In the genomic region with DNA sequence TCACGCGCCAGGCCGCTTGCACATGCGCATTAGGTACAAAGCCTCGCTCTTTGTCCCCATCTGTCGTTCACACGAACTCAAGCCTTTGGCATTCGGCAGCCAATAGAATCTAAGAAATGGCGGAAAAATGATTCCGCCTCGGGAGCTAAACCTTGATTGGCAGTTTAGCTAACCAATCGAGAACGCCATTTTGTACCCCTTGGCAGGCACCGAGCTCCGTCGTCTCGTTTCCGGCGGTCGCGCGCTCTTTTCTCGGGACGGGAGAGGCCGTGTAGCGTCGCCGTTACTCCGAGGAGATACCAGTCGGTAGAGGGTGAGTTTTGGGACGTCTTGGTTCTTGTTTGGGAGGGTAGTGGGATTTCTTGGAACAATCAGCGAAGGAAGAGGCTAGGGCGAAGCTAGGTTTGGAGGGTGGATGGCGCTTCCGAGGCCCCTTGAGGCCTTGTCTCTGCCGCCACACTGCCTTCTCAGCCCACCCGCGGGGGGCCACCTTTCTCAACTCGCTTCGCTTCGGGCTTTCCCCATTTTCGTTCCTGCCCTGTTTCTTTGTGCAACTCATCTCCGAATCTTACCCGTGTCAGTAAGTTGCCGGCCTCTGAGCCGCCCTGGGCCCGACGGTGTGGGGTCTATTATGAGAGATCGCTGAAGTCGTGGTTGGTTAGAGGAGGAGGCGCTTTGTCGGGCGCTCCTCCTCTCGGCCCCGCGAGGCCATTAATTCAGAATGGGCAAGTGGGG, we compare ENCODE assay signal across 1 cellular context.
TF ChIP-seq lines count a peak whose summit lies in the region.

A gene with protein sequence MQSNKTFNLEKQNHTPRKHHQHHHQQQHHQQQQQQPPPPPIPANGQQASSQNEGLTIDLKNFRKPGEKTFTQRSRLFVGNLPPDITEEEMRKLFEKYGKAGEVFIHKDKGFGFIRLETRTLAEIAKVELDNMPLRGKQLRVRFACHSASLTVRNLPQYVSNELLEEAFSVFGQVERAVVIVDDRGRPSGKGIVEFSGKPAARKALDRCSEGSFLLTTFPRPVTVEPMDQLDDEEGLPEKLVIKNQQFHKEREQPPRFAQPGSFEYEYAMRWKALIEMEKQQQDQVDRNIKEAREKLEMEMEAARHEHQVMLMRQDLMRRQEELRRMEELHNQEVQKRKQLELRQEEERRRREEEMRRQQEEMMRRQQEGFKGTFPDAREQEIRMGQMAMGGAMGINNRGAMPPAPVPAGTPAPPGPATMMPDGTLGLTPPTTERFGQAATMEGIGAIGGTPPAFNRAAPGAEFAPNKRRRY (plus strand): TSS at position 227 of the 735 bp plus-strand sequence. CDS start 7,003 bp downstream, outside the sequence.

TF ChIP-seq in HEK293, 187 proteins besides CTCF, POLR2A, EP300 and RAD21 (continued from another document):
- TF ChIP-seq, protein P1, sequence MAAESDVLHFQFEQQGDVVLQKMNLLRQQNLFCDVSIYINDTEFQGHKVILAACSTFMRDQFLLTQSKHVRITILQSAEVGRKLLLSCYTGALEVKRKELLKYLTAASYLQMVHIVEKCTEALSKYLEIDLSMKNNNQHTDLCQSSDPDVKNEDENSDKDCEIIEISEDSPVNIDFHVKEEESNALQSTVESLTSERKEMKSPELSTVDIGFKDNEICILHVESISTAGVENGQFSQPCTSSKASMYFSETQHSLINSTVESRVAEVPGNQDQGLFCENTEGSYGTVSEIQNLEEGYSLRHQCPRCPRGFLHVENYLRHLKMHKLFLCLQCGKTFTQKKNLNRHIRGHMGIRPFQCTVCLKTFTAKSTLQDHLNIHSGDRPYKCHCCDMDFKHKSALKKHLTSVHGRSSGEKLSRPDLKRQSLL (tag by site-specific recombination; IDR thresholded peaks at IDR 0.05): peak; percentile 86
- TF ChIP-seq KLF9 (tag by site-specific recombination; IDR thresholded peaks at IDR 0.05; ENCODE audit: low read depth): no peak
- no peak for TF ChIP-seq BCL11A (tag by site-specific recombination; IDR thresholded peaks at IDR 0.05; ENCODE audit: low read depth)
- TF ChIP-seq ZNF423 (tag by site-specific recombination; IDR thresholded peaks at IDR 0.05): no peak
- peak; percentile 83 for TF ChIP-seq PRDM1 (tag by site-specific recombination; IDR thresholded peaks at IDR 0.05)
- peak; percentile 65 for TF ChIP-seq ZNF335 (tag by site-specific recombination; conservative IDR thresholded peaks at IDR 0.05)
- TF ChIP-seq HOXD13 (CRISPR knock-in tag; IDR thresholded peaks at IDR 0.05; ENCODE audit: borderline replicate concordance): peak; percentile 78
- no peak for TF ChIP-seq SALL2 (tag by site-specific recombination; IDR thresholded peaks at IDR 0.05; ENCODE audit: borderline replicate concordance)
- no peak for TF ChIP-seq ZNF266 (tag by site-specific recombination; IDR thresholded peaks at IDR 0.05; ENCODE audit: low read depth)
- TF ChIP-seq ZNF2 (tag by site-specific recombination; IDR thresholded peaks at IDR 0.05): peak; percentile 46; the same call in 1 of the 2 replicates
- TF ChIP-seq ZNF629 (tag by site-specific recombination; IDR thresholded peaks at IDR 0.05): peak; percentile 20; the same call in 1 of the 2 replicates
- peak; percentile 35; the same call in 1 of the 2 replicates for TF ChIP-seq ZSCAN23 (tag by site-specific recombination; IDR thresholded peaks at IDR 0.05)
- TF ChIP-seq GLIS2 (tag by site-specific recombination; IDR thresholded peaks at IDR 0.05): peak; percentile 83
- TF ChIP-seq, protein P2, sequence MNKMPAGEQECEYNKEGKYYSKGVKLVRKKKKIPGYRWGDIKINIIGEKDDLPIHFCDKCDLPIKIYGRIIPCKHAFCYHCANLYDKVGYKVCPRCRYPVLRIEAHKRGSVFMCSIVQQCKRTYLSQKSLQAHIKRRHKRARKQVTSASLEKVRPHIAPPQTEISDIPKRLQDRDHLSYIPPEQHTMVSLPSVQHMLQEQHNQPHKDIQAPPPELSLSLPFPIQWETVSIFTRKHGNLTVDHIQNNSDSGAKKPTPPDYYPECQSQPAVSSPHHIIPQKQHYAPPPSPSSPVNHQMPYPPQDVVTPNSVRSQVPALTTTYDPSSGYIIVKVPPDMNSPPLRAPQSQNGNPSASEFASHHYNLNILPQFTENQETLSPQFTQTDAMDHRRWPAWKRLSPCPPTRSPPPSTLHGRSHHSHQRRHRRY (tag by site-specific recombination; IDR thresholded peaks at IDR 0.05): no peak
- no peak for TF ChIP-seq ZNF416 (tag by site-specific recombination; IDR thresholded peaks at IDR 0.05)
- TF ChIP-seq ZNF292 (tag by site-specific recombination; IDR thresholded peaks at IDR 0.05; ENCODE audit: borderline replicate concordance, low read depth): no peak
- TF ChIP-seq ZNF404 (tag by site-specific recombination; IDR thresholded peaks at IDR 0.05): no peak
- TF ChIP-seq, protein P3, sequence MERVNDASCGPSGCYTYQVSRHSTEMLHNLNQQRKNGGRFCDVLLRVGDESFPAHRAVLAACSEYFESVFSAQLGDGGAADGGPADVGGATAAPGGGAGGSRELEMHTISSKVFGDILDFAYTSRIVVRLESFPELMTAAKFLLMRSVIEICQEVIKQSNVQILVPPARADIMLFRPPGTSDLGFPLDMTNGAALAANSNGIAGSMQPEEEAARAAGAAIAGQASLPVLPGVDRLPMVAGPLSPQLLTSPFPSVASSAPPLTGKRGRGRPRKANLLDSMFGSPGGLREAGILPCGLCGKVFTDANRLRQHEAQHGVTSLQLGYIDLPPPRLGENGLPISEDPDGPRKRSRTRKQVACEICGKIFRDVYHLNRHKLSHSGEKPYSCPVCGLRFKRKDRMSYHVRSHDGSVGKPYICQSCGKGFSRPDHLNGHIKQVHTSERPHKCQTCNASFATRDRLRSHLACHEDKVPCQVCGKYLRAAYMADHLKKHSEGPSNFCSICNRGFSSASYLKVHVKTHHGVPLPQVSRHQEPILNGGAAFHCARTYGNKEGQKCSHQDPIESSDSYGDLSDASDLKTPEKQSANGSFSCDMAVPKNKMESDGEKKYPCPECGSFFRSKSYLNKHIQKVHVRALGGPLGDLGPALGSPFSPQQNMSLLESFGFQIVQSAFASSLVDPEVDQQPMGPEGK (tag by site-specific recombination; IDR thresholded peaks at IDR 0.05): peak; percentile 8
- TF ChIP-seq, protein P4, sequence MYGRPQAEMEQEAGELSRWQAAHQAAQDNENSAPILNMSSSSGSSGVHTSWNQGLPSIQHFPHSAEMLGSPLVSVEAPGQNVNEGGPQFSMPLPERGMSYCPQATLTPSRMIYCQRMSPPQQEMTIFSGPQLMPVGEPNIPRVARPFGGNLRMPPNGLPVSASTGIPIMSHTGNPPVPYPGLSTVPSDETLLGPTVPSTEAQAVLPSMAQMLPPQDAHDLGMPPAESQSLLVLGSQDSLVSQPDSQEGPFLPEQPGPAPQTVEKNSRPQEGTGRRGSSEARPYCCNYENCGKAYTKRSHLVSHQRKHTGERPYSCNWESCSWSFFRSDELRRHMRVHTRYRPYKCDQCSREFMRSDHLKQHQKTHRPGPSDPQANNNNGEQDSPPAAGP (tag by site-specific recombination; IDR thresholded peaks at IDR 0.05): 0 out of 2 replicates have a peak, but pooled peaks have one; percentile 19
- no peak for TF ChIP-seq ZFP69B (tag by site-specific recombination; IDR thresholded peaks at IDR 0.05)
- peak; percentile 28 for TF ChIP-seq GLIS1 (tag by site-specific recombination; IDR thresholded peaks at IDR 0.05)
- TF ChIP-seq ZNF776 (tag by site-specific recombination; IDR thresholded peaks at IDR 0.05; ENCODE audit: borderline replicate concordance): no peak
- no peak for TF ChIP-seq ZFP41 (tag by site-specific recombination; IDR thresholded peaks at IDR 0.05; ENCODE audit: borderline replicate concordance)
- TF ChIP-seq SP3 (tag by site-specific recombination; IDR thresholded peaks at IDR 0.05): peak; percentile 58
- TF ChIP-seq ZNF366 (tag by site-specific recombination; conservative IDR thresholded peaks at IDR 0.05): peak; percentile 87
- TF ChIP-seq ZNF391 (tag by site-specific recombination; IDR thresholded peaks at IDR 0.05; ENCODE audit: borderline replicate concordance, low read depth): 0 out of 2 replicates have a peak, but pooled peaks have one; percentile 55
- peak; percentile 55; the same call in 1 of the 2 replicates for TF ChIP-seq ZFP37 (tag by site-specific recombination; IDR thresholded peaks at IDR 0.05)
- TF ChIP-seq, protein P5, sequence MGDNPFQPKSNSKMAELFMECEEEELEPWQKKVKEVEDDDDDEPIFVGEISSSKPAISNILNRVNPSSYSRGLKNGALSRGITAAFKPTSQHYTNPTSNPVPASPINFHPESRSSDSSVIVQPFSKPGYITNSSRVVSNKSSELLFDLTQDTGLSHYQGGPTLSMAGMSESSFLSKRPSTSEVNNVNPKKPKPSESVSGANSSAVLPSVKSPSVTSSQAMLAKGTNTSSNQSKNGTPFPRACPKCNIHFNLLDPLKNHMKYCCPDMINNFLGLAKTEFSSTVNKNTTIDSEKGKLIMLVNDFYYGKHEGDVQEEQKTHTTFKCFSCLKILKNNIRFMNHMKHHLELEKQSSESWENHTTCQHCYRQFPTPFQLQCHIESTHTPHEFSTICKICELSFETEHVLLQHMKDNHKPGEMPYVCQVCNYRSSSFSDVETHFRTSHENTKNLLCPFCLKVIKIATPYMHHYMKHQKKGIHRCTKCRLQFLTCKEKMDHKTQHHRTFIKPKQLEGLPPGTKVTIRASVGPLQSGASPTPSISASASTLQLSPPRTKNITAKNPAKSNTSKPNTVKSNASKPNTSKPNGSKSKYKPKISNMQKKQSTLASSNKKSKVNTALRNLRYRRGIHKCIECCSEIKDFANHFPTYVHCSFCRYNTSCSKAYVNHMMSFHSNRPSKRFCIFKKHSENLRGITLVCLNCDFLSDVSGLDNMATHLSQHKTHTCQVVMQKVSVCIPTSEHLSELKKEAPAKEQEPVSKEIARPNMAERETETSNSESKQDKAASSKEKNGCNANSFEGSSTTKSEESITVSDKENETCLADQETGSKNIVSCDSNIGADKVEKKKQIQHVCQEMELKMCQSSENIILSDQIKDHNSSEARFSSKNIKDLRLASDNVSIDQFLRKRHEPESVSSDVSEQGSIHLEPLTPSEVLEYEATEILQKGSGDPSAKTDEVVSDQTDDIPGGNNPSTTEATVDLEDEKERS (tag by site-specific recombination; IDR thresholded peaks at IDR 0.05): 0 out of 2 replicates have a peak, but pooled peaks have one; percentile 27
- TF ChIP-seq ZXDB (tag by site-specific recombination; IDR thresholded peaks at IDR 0.05): peak; percentile 87
- TF ChIP-seq ZBTB48 (tag by site-specific recombination; IDR thresholded peaks at IDR 0.05): 0 out of 2 replicates have a peak, but pooled peaks have one; percentile 48
- TF ChIP-seq, protein P6, sequence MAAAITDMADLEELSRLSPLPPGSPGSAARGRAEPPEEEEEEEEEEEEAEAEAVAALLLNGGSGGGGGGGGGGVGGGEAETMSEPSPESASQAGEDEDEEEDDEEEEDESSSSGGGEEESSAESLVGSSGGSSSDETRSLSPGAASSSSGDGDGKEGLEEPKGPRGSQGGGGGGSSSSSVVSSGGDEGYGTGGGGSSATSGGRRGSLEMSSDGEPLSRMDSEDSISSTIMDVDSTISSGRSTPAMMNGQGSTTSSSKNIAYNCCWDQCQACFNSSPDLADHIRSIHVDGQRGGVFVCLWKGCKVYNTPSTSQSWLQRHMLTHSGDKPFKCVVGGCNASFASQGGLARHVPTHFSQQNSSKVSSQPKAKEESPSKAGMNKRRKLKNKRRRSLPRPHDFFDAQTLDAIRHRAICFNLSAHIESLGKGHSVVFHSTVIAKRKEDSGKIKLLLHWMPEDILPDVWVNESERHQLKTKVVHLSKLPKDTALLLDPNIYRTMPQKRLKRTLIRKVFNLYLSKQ (tag by site-specific recombination; IDR thresholded peaks at IDR 0.05; ENCODE audit: borderline replicate concordance): no peak
- no peak for TF ChIP-seq GLI2 (tag by site-specific recombination; IDR thresholded peaks at IDR 0.05; ENCODE audit: borderline replicate concordance, low read depth)
- no peak for TF ChIP-seq ZNF175 (tag by site-specific recombination; IDR thresholded peaks at IDR 0.05)
- 0 out of 2 replicates have a peak, but pooled peaks have one; percentile 19 for TF ChIP-seq ZBTB17 (tag by site-specific recombination; IDR thresholded peaks at IDR 0.05)
- peak; percentile 69; the same call in 1 of the 2 replicates for TF ChIP-seq ZEB2 (tag by site-specific recombination; IDR thresholded peaks at IDR 0.05)
- TF ChIP-seq ZBTB7A (tag by site-specific recombination; IDR thresholded peaks at IDR 0.05; ENCODE audit: low read depth): no peak
- TF ChIP-seq ZNF530 (tag by site-specific recombination; IDR thresholded peaks at IDR 0.05; ENCODE audit: low read depth): no peak
- TF ChIP-seq, protein P7, sequence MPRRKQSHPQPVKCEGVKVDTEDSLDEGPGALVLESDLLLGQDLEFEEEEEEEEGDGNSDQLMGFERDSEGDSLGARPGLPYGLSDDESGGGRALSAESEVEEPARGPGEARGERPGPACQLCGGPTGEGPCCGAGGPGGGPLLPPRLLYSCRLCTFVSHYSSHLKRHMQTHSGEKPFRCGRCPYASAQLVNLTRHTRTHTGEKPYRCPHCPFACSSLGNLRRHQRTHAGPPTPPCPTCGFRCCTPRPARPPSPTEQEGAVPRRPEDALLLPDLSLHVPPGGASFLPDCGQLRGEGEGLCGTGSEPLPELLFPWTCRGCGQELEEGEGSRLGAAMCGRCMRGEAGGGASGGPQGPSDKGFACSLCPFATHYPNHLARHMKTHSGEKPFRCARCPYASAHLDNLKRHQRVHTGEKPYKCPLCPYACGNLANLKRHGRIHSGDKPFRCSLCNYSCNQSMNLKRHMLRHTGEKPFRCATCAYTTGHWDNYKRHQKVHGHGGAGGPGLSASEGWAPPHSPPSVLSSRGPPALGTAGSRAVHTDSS (tag by site-specific recombination; IDR thresholded peaks at IDR 0.05): no peak
- TF ChIP-seq ZNF114 (tag by site-specific recombination; IDR thresholded peaks at IDR 0.05): no peak
- TF ChIP-seq ZNF561 (tag by site-specific recombination; IDR thresholded peaks at IDR 0.05; ENCODE audit: borderline replicate concordance): 0 out of 2 replicates have a peak, but pooled peaks have one; percentile 45
- TF ChIP-seq KLF16 (tag by site-specific recombination; IDR thresholded peaks at IDR 0.05): peak; percentile 38; the same call in 1 of the 2 replicates
- TF ChIP-seq ZNF169 (tag by site-specific recombination; IDR thresholded peaks at IDR 0.05): no peak
- TF ChIP-seq, protein P8, sequence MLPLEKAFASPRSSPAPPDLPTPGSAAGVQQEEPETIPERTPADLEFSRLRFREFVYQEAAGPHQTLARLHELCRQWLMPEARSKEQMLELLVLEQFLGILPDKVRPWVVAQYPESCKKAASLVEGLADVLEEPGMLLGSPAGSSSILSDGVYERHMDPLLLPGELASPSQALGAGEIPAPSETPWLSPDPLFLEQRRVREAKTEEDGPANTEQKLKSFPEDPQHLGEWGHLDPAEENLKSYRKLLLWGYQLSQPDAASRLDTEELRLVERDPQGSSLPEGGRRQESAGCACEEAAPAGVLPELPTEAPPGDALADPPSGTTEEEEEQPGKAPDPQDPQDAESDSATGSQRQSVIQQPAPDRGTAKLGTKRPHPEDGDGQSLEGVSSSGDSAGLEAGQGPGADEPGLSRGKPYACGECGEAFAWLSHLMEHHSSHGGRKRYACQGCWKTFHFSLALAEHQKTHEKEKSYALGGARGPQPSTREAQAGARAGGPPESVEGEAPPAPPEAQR (tag by site-specific recombination; IDR thresholded peaks at IDR 0.05): peak; percentile 68; the same call in 1 of the 2 replicates
- TF ChIP-seq ZNF157 (tag by site-specific recombination; IDR thresholded peaks at IDR 0.05): no peak
TF ChIP-seq in HEK293: peak in this region for 44.
